ENCODE assay signal across 10 cellular contexts in the genomic region with DNA sequence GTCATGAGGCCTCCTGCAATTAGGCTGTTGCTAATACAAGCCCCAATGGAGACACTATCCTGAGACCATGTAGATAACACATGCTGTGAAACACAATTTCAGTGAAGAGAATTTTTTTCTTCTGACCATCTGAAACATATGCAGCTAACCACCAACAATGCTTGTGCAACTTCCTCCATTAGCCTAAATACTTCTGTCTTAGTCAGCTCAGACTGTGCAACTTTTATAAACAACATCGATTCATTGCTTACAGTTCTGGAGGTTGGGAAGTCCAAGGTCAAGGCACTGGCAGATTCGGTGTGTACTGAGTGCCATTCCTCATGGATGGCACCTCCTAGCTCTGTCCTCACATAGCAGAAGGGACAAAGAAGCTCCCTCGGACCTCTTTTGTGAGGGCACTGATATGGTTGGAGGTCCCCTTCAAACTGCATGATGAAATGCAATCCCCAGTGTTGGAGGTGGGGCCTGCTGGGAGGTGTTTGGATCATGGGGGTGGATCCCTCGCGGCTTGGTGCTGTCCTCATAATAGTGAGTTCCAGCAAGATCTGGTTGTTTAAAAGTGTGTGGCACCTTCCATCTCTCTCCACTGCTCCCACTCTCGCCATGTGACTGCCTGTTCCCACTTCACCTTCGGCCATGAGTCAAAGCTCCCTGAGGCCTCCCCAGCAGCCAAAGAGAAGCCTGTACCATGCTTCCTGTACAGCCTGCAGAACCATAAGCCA. TPM values are rescaled to one million over a fixed set of nuclear protein-coding genes. Genes with fewer than 3 reads are reported as not detected.
A peak's percentile ranks its signal among the peaks of the same experiment; 100 is the strongest.
DNase-seq lines count a peak whose midpoint lies in the region; ATAC-seq, FAIRE-seq and TF ChIP-seq lines count a peak whose summit lies in the region.
"Had no signal": no experiment of that assay in that cellular context is flagged by ENCODE, and none has a peak within 500 bp of the region (broad histone marks: within the 10 kb centered on the region; RNA-seq: fewer than 3 reads in every experiment).

No MANE protein-coding gene starts in this region.

- peak overlapping the region; percentile 28 for H3K4me2 ChIP-seq in osteoblast (ENCODE audit: insufficient read depth, low read length)

- DNase-seq in GM04503 (ENCODE audit: low read depth), result peak; percentile 84
- DNase-seq in LHCN-M2 (ENCODE audit: low read depth), result peak; percentile 81
- DNase-seq in bronchial epithelial cell (ENCODE audit: low read depth), result peak; percentile 80
- no peak for DNase-seq in osteoblast (ENCODE audit: insufficient read length, low spot score, missing footprints)
- no peak for DNase-seq in ecto neural progenitor cell (ENCODE audit: low spot score)
- no peak for DNase-seq in midbrain (lab: John Stamatoyannopoulos, UW)
- no peak for DNase-seq in uterus
- DNase-seq: hippocampal formation, NCI-H1436 had no signal

- H3K79me2 ChIP-seq in osteoblast (ENCODE audit: insufficient read depth, low read length), result peaks cover 90% of the 10 kb centered on the region

- peaks cover 5% of the 10 kb centered on the region for H3K9me3 ChIP-seq in osteoblast (ENCODE audit: low read depth, low read length)
- no peaks in the 10 kb centered on the region for H3K9me3 ChIP-seq in uterus

- TF ChIP-seq CTCF in bronchial epithelial cell (IDR thresholded peaks at IDR 0.05; ENCODE audit: insufficient read depth, low read length, severe bottlenecking) (no peak), osteoblast (IDR thresholded peaks at IDR 0.05; ENCODE audit: extremely low read depth, low read depth, low read length) (no peak), uterus (IDR thresholded peaks at IDR 0.05) (no peak)

- H3K27ac ChIP-seq in osteoblast (ENCODE audit: low read depth, low read length) (peak overlapping the region; percentile 38), uterus (no peak overlapping the region)

- peaks cover 60% of the 10 kb centered on the region for H4K20me1 ChIP-seq in osteoblast (ENCODE audit: insufficient read depth, low read length)

- ATAC-seq in HG03354 (IDR thresholded peaks at IDR 0.05; ENCODE audit: poor library complexity, severe bottlenecking, unreplicated experiment), result no peak

- H3K36me3 ChIP-seq in bronchial epithelial cell (ENCODE audit: control insufficient read depth, insufficient read depth, low read length) (peaks cover 21% of the 10 kb centered on the region), osteoblast (ENCODE audit: insufficient read depth, low read length) (peaks cover 16% of the 10 kb centered on the region), uterus (no peaks in the 10 kb centered on the region)

- TF ChIP-seq POLR2A in uterus (IDR thresholded peaks at IDR 0.05), result no peak

- intact Hi-C loops in uterus (cut with DNase I; ENCODE audit: low total_unique reads), result no loop called here

- H3K27me3 ChIP-seq in bronchial epithelial cell (ENCODE audit: control insufficient read depth, insufficient read depth, low read length) (no peaks in the 10 kb centered on the region), osteoblast (ENCODE audit: insufficient read depth, low read length) (no peaks in the 10 kb centered on the region), uterus (no peaks in the 10 kb centered on the region)

- no peak for FAIRE-seq in bronchial epithelial cell (lab: Jason Lieb, UNC)

- H3K4me1 ChIP-seq in osteoblast (ENCODE audit: insufficient read depth, low read length) (peaks cover 26% of the 10 kb centered on the region), uterus (peaks cover 0 to 4% of the 10 kb centered on the region in 2 donors)

- H3K4me3 ChIP-seq in bronchial epithelial cell (ENCODE audit: low read depth, low read length), result no peak overlapping the region
- no peak overlapping the region for H3K4me3 ChIP-seq in osteoblast (ENCODE audit: insufficient read depth, low read length)
- H3K4me3 ChIP-seq in uterus, result no peak overlapping the region

- H2AFZ ChIP-seq in osteoblast (ENCODE audit: low read length), result no peak overlapping the region

RNA-seq across cellular contexts. Expression of gene STK24, which starts 27.7 kb away (rescaled TPM):
- total RNA-seq in LHCN-M2 (2014; rRNA removed) (48.6 and 70.7 TPM in 2 replicates), bronchial epithelial cell (168 and 171 TPM in 2 replicates), osteoblast (82.2 and 83.4 TPM in 2 replicates), uterus (10 to 100 TPM; 29.7 to 73.5 (median 62.6) TPM)
- polyA plus RNA-seq in LHCN-M2 (2012), result 34.7 TPM

Comparison
In these comparisons a context has a peak if more than half of its experiments do, and no peak if none do; other contexts are left out.
1. DNase-seq: peak in GM04503 (single experiment), LHCN-M2 (single experiment) and bronchial epithelial cell (single experiment); none in osteoblast (single experiment), ecto neural progenitor cell (single experiment), midbrain (single experiment) and uterus (0 of 2).